13 cellular contexts compared by ENCODE assay signal in the genomic region with DNA sequence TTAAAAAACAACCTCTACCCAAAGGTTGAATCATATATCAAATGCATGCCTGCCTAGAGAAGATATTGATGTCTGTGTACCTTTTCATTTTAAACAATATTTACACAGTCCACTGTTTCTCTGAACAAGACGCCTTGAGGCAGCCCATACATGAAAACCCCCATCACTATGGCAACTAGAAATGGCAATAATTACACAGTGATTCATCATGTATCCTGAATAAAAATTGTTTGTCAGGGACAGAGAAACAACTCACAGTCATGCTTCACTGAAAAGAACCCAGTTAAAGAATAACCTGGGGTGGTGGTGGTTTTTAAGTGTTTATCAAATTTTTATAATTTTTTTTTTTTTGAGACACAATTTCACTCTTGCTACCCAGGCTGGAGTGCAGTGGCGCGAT. TPM values are rescaled to one million over a fixed set of nuclear protein-coding genes. Genes with fewer than 3 reads are reported as not detected.
DNase-seq lines count a peak whose midpoint lies in the region; ATAC-seq, FAIRE-seq and TF ChIP-seq lines count a peak whose summit lies in the region.
"Had no signal": no experiment of that assay in that cellular context is flagged by ENCODE, and none has a peak within 500 bp of the region (broad histone marks: within the 10 kb centered on the region; RNA-seq: fewer than 3 reads in every experiment).

No MANE protein-coding gene starts in this region.

- no peak overlapping the region for H3K14ac ChIP-seq in IMR-90 (replicated peaks; ENCODE audit: low read depth, low read length)

- no peaks in the 10 kb centered on the region for H3K27me3 ChIP-seq in IMR-90 (ENCODE audit: control insufficient read depth, insufficient read depth, low read length)
- H3K27me3 ChIP-seq in adrenal gland = no peaks in the 10 kb centered on the region
- H3K27me3 ChIP-seq in stomach = no peaks in the 10 kb centered on the region

- TF ChIP-seq RAD21 in IMR-90 (IDR thresholded peaks at IDR 0.05; ENCODE audit: low read length) = no peak

- no peak for TF ChIP-seq CTCF in IMR-90 (conservative IDR thresholded peaks at IDR 0.05; ENCODE audit: low read depth, low read length)
- TF ChIP-seq CTCF in adrenal gland (IDR thresholded peaks at IDR 0.05) = no peak
- TF ChIP-seq CTCF in stomach (IDR thresholded peaks at IDR 0.05) = no peak
- no peak for TF ChIP-seq CTCF in coronary artery (IDR thresholded peaks at IDR 0.05)

- H4K8ac ChIP-seq in IMR-90 (ENCODE audit: low read depth in 2 of 2, low read length in 2 of 2) = no peak overlapping the region

- H4K91ac ChIP-seq in IMR-90 (ENCODE audit: insufficient read depth, low read depth, low read length) = no peak overlapping the region

- H3K4me1 ChIP-seq in IMR-90 (ENCODE audit: control insufficient read depth, insufficient read depth, low read length) (no peaks in the 10 kb centered on the region), adrenal gland (replicated peaks in 1 of 2) (no peaks in the 10 kb centered on the region), stomach (peaks cover 0 to 4% (median 2%) of the 10 kb centered on the region in 4 donors)

- POLR2A ChIA-PET in IMR-90 (lab: Charles Lee; ENCODE audit: unreplicated experiment) = no interaction called here

- H2BK20ac ChIP-seq in IMR-90 (ENCODE audit: low read depth, low read length) = no peak overlapping the region

- no peak overlapping the region for H2AFZ ChIP-seq in IMR-90 (replicated peaks; ENCODE audit: low read length, poor library complexity)

- H3K4me3 ChIP-seq in IMR-90 (ENCODE audit: insufficient read depth, low read depth, low read length) (no peak overlapping the region), adrenal gland (no peak overlapping the region), stomach (no peak overlapping the region), coronary artery (no peak overlapping the region)

- H3K23ac ChIP-seq in IMR-90 (ENCODE audit: low read depth, low read length) = no peak overlapping the region

- no peak overlapping the region for H2BK5ac ChIP-seq in IMR-90 (ENCODE audit: low read depth, low read length, poor library complexity, severe bottlenecking)

- no peak overlapping the region for H3K56ac ChIP-seq in IMR-90 (ENCODE audit: extremely low read depth, insufficient read depth, low read length)

- peak; percentile 48 for DNase-seq in DMS79 (lab: John Stamatoyannopoulos, UW)
- peak; percentile 44 for DNase-seq in IMR-90
- peak; percentile 25 for DNase-seq in T1000 (lab: John Stamatoyannopoulos, UW)
- DNase-seq in adrenal gland = no peak
- DNase-seq in stomach = no peak
- DNase-seq in coronary artery (ENCODE audit: low spot score) = no peak
- DNase-seq in stimulated activated naive CD4-positive, alpha-beta T cell (lab: John Stamatoyannopoulos, UW) = no peak
- DNase-seq: activated CD8-positive, alpha-beta memory T cell treated with anti-CD3 and anti-CD28 coated beads, Interleukin-2, amount 50 U/mL, for 48 hours; endodermal cell; Right ventricle myocardium superior; stimulated activated CD4-positive, alpha-beta T cell treated with anti-CD3 and anti-CD28 coated beads, Interleukin-1b, Interleukin-23, amount 100 ng/mL, for 48 hours had no signal

- TF ChIP-seq EP300 in stomach (IDR thresholded peaks at IDR 0.05) = no peak

- no peaks in the 10 kb centered on the region for H3K9me1 ChIP-seq in IMR-90 (ENCODE audit: insufficient read depth, low read length)

- no peak overlapping the region for H3K18ac ChIP-seq in IMR-90 (ENCODE audit: low read depth, low read length)

- no peak overlapping the region for H2AK9ac ChIP-seq in IMR-90 (replicated peaks; ENCODE audit: low read depth, low read length, poor library complexity)

- no TSS peak for BruUV-seq in IMR-90 (replicated peaks; lab: Mats Ljungman, UMichigan)

- no peak; the same call in 1 of the 2 replicates for ATAC-seq in IMR-90 (ENCODE audit: low read depth)

- no peak overlapping the region for H4K5ac ChIP-seq in IMR-90 (ENCODE audit: low read depth, low read length)

- no peaks in the 10 kb centered on the region for H4K20me1 ChIP-seq in IMR-90 (ENCODE audit: insufficient read depth, low read length)

- H2AK5ac ChIP-seq in IMR-90 (ENCODE audit: low read depth, low read length) = no peak overlapping the region

- FAIRE-seq in islet of Langerhans (lab: Jason Lieb, UNC) = peak; percentile 99
- FAIRE-seq: G401.6 had no signal

- in situ Hi-C loops in IMR-90 (cut with MboI; ENCODE audit: low sequenced_read_pairs) = no loop called here

- WGBS in IMR-90 (ENCODE audit: extremely low coverage in 2 of 2, insufficient read length in 1 of 2), 2 experiments = 100% methylated on average over 2 of the region's 3 CpGs; no CpG with 5 or more reads in 1 of the 2 experiments
- WGBS in adrenal gland, 4 donors = 83 to 92% (median 89%) methylated on average over 3 of the region's 3 CpGs
- WGBS in stomach, 5 donors = 42 to 67% (median 56%) methylated on average over 3 of the region's 3 CpGs

- dilution Hi-C loops in IMR-90 (cut with HindIII; ENCODE audit: low sequenced_read_pairs, unreplicated experiment) = no loop called here

- H3K79me1 ChIP-seq in IMR-90 (ENCODE audit: low read depth in 1 of 2, low read length in 2 of 2) = no peaks in the 10 kb centered on the region

- no peak overlapping the region for H2BK15ac ChIP-seq in IMR-90 (ENCODE audit: low read depth, low read length)

- intact Hi-C loops in IMR-90 (cut with micrococcal nuclease) (no loop called here), adrenal gland (cut with DNase I) (no loop called here), stomach (cut with DNase I; ENCODE audit: low total_unique reads) (no loop called here)

- no peak overlapping the region for H3K4me2 ChIP-seq in IMR-90 (ENCODE audit: low read depth, low read length)

- CTCF ChIA-PET in IMR-90 (lab: Yijun Ruan, JAX) = no interaction called here

- TF ChIP-seq POLR2A in IMR-90 (IDR thresholded peaks at IDR 0.05; ENCODE audit: low read depth, low read length) (no peak), adrenal gland (IDR thresholded peaks at IDR 0.05) (no peak), stomach (IDR thresholded peaks at IDR 0.05) (no peak)

- no peak overlapping the region for H3K4ac ChIP-seq in IMR-90 (ENCODE audit: low read depth, low read length)

- no peak overlapping the region for H3K9ac ChIP-seq in IMR-90 (ENCODE audit: low read depth, low read length)

- H3K36me3 ChIP-seq in IMR-90 (ENCODE audit: control insufficient read depth, insufficient read depth, low read length) (no peaks in the 10 kb centered on the region), adrenal gland (replicated peaks in 1 of 2) (no peaks in the 10 kb centered on the region), stomach (no peaks in the 10 kb centered on the region)

- H3K27ac ChIP-seq in IMR-90 (ENCODE audit: insufficient read depth, low read length) (no peak overlapping the region), adrenal gland (no peak overlapping the region), stomach (no peak overlapping the region), coronary artery (no peak overlapping the region)

- H2BK120ac ChIP-seq in IMR-90 (ENCODE audit: low read depth, low read length) = no peak overlapping the region

- H3K9me3 ChIP-seq in IMR-90 (ENCODE audit: control insufficient read depth, insufficient read depth, low read length) = no peaks in the 10 kb centered on the region
- no peaks in the 10 kb centered on the region for H3K9me3 ChIP-seq in adrenal gland (replicated peaks in 1 of 3)
- H3K9me3 ChIP-seq in stomach = no peaks in the 10 kb centered on the region

TF ChIP-seq in IMR-90, 13 proteins besides CTCF, POLR2A, EP300 and RAD21:
- no peak for TF ChIP-seq RFX5 (IDR thresholded peaks at IDR 0.05; ENCODE audit: low read depth, low read length)
- no peak for TF ChIP-seq MAZ (IDR thresholded peaks at IDR 0.05; ENCODE audit: borderline replicate concordance, low read depth, low read length)
- no peak for TF ChIP-seq NFE2L2 (IDR thresholded peaks at IDR 0.05; ENCODE audit: low read depth, low read length)
- TF ChIP-seq, protein P1, sequence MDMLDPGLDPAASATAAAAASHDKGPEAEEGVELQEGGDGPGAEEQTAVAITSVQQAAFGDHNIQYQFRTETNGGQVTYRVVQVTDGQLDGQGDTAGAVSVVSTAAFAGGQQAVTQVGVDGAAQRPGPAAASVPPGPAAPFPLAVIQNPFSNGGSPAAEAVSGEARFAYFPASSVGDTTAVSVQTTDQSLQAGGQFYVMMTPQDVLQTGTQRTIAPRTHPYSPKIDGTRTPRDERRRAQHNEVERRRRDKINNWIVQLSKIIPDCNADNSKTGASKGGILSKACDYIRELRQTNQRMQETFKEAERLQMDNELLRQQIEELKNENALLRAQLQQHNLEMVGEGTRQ (IDR thresholded peaks at IDR 0.05; ENCODE audit: low read depth, low read length) = no peak
- no peak for TF ChIP-seq SMC3 (IDR thresholded peaks at IDR 0.05; ENCODE audit: low read depth, low read length)
- TF ChIP-seq CEBPB (IDR thresholded peaks at IDR 0.05; ENCODE audit: low read depth, low read length) = no peak
- TF ChIP-seq, protein P2, sequence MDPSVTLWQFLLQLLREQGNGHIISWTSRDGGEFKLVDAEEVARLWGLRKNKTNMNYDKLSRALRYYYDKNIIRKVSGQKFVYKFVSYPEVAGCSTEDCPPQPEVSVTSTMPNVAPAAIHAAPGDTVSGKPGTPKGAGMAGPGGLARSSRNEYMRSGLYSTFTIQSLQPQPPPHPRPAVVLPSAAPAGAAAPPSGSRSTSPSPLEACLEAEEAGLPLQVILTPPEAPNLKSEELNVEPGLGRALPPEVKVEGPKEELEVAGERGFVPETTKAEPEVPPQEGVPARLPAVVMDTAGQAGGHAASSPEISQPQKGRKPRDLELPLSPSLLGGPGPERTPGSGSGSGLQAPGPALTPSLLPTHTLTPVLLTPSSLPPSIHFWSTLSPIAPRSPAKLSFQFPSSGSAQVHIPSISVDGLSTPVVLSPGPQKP (IDR thresholded peaks at IDR 0.05; ENCODE audit: borderline replicate concordance, low read depth, low read length) = no peak
- no peak for TF ChIP-seq MXI1 (IDR thresholded peaks at IDR 0.05; ENCODE audit: borderline replicate concordance, low read depth, low read length)
- TF ChIP-seq CHD1 (IDR thresholded peaks at IDR 0.05; ENCODE audit: low read depth, low read length) = no peak
- TF ChIP-seq RCOR1 (IDR thresholded peaks at IDR 0.05; ENCODE audit: insufficient replicate concordance, low read length) = no peak
- no peak for TF ChIP-seq MAFK (IDR thresholded peaks at IDR 0.05; ENCODE audit: low read depth, low read length)
- TF ChIP-seq BHLHE40 (IDR thresholded peaks at IDR 0.05; ENCODE audit: low read depth, low read length) = no peak
- TF ChIP-seq FOS (IDR thresholded peaks at IDR 0.05; ENCODE audit: low read depth, low read length) = no peak

RNA-seq across cellular contexts. Expression of a gene that starts 19.7 kb away (rescaled TPM):
- total RNA-seq in IMR-90 (2012; rRNA removed) (1.7 and 2.3 TPM in 2 replicates), adrenal gland (100 to 1,000 TPM in 2 of 8 donors, 10 to 100 TPM in 6; 38.7 to 228 (median 65.2) TPM), stomach (10 to 100 TPM in 1 of 5 donors, 1 to 10 TPM in 1, under 1 TPM in 1, not detected in 2; 0.43 to 12.5 (median 9.5) TPM)
- polyA plus RNA-seq in IMR-90 (2012; rRNA removed) (2.0 and 2.9 TPM in 2 replicates), adrenal gland (100 to 1,000 TPM in 1 of 3 donors, 10 to 100 TPM in 2; 21.0 to 134 (median 58.4) TPM), stomach (1 to 10 TPM; 1.3 to 4.9 (median 3.7) TPM)
- polyA plus RNA-seq in IMR-90 (2012; cell fraction: cytosol; rRNA removed) = 0.36 and 1.1 TPM in 2 replicates
- polyA plus RNA-seq in IMR-90 (2012; cell fraction: nucleus; rRNA removed; ENCODE audit: low replicate concordance) = 0.05 and 1.1 TPM in 2 replicates

Comparison
In these comparisons a context has a peak if more than half of its experiments do, and no peak if none do; other contexts are left out.
1. DNase-seq: peak in DMS79 (single experiment), IMR-90 (single experiment) and T1000 (single experiment); none in adrenal gland (0 of 7), stomach (single experiment), coronary artery (single experiment) and stimulated activated naive CD4-positive, alpha-beta T cell (0 of 6).